8 cellular contexts compared by ENCODE assay signal in the genomic region with DNA sequence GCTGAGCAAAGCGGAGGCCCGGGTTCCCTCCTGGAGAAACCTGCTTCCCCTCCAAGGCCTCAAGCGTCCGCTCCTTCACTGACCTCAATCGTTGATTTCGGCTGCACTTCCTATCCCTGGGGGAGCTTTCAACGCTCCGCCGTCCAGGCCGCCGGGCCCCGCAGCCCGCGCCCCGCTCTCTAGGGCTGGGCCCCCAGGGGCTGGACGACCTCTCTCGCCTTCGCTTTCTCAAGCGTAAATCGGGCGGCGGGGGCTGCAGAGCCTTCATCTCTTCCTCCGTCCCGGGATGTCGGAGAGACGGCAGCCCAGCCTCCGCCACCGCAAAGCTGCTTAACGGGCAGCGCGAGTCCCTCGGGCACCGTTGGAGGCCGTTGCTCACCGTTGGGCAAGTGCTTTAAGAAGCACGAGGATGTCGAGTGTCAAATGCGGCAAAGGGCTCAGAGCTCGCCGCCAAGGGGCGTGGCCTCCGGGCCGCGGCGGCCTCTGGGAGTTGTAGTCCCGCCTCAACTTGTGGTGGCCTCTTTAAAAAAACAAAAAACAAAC. TPM values are rescaled to one million over a fixed set of nuclear protein-coding genes. Genes with fewer than 3 reads are reported as not detected.
DNase-seq lines count a peak whose midpoint lies in the region; ATAC-seq, FAIRE-seq and TF ChIP-seq lines count a peak whose summit lies in the region.

No MANE protein-coding gene starts in this region.

- no peak for FAIRE-seq in H54 (lab: Jason Lieb, UNC)

- H3K27ac ChIP-seq in endodermal cell (ENCODE audit: low read depth, low read length) (no peak overlapping the region), mesodermal cell (ENCODE audit: low read depth, low read length, severe bottlenecking) (no peak overlapping the region)

- H3K4me1 Mint-ChIP-seq in endodermal cell, result no peaks in the 10 kb centered on the region

- no peaks in the 10 kb centered on the region for H3K9me3 ChIP-seq in endodermal cell (ENCODE audit: control insufficient read depth, low read length)
- peaks cover 3% of the 10 kb centered on the region for H3K9me3 ChIP-seq in mesodermal cell (ENCODE audit: control insufficient read depth, low read length)

- H3K27me3 Mint-ChIP-seq in endodermal cell (ENCODE audit: insufficient read depth), result peaks cover 82% of the 10 kb centered on the region

- peaks cover 23% of the 10 kb centered on the region for H3K27me3 ChIP-seq in endodermal cell (ENCODE audit: control insufficient read depth, insufficient read depth, low read length, poor library complexity, severe bottlenecking)

- H3K4me1 ChIP-seq in endodermal cell (ENCODE audit: control insufficient read depth, insufficient read depth, low read length) (no peaks in the 10 kb centered on the region), mesodermal cell (ENCODE audit: control insufficient read depth, insufficient read depth, low read length, poor library complexity, severe bottlenecking) (no peaks in the 10 kb centered on the region)

- H3K36me3 Mint-ChIP-seq in endodermal cell (ENCODE audit: low read depth), result no peaks in the 10 kb centered on the region

- no peak overlapping the region for H3K27ac Mint-ChIP-seq in endodermal cell

- peak overlapping the region; percentile 41 for H3K4me3 ChIP-seq in GM12864 (ENCODE audit: low read depth, low read length)
- peak overlapping the region; percentile 75 for H3K4me3 ChIP-seq in endodermal cell (ENCODE audit: low read length)
- peak overlapping the region; percentile 43 for H3K4me3 ChIP-seq in mesodermal cell (ENCODE audit: extremely low read depth, insufficient read depth, low read length, poor library complexity, severe bottlenecking)

- no peak for DNase-seq in GM12864 (ENCODE audit: low read depth)
- DNase-seq in activated CD8-positive, alpha-beta memory T cell treated with anti-CD3 and anti-CD28 coated beads for 24 hours, result peak; percentile 91
- peak; percentile 91 for DNase-seq in endodermal cell
- peak; percentile 60 for DNase-seq in stimulated activated CD8-positive, alpha-beta memory T cell treated with anti-CD3 and anti-CD28 coated beads, Interleukin-12 subunit alpha, Interleukin-12 subunit beta, amount 100 ng/mL, for 24 hours (ENCODE audit: extremely low read depth)
- no peak for DNase-seq in DMS 273 treated with DMSO at 0.1 percent for 48 hours (lab: John Stamatoyannopoulos, UW)
- DNase-seq in H54 (ENCODE audit: insufficient read length, low spot score), result no peak

- TF ChIP-seq CTCF in GM12864 (IDR thresholded peaks at IDR 0.05; ENCODE audit: low read depth, low read length, missing control alignments), result no peak
- TF ChIP-seq CTCF in endodermal cell (conservative IDR thresholded peaks at IDR 0.05), result no peak

- ATAC-seq in HG03342 (IDR thresholded peaks at IDR 0.05; ENCODE audit: unreplicated experiment), result peak; percentile 55

- peak overlapping the region; percentile 60 for H3K4me3 Mint-ChIP-seq in endodermal cell

- no peak for TF ChIP-seq POLR2A in H54 (IDR thresholded peaks at IDR 0.05; ENCODE audit: low read depth, low read length)

- no peaks in the 10 kb centered on the region for H3K36me3 ChIP-seq in endodermal cell (ENCODE audit: control insufficient read depth, insufficient read depth, low read length)
- no peaks in the 10 kb centered on the region for H3K36me3 ChIP-seq in mesodermal cell (ENCODE audit: control insufficient read depth, insufficient read depth, low read length)

- H3K9ac ChIP-seq in endodermal cell (ENCODE audit: extremely low read depth, low read length, poor library complexity, severe bottlenecking), result no peak overlapping the region

- no peaks in the 10 kb centered on the region for H3K9me3 Mint-ChIP-seq in endodermal cell

- 42 to 52% methylated on average over 26 to 46 of the region's 46 CpGs for WGBS in endodermal cell (ENCODE audit: insufficient coverage in 1 of 2, insufficient read length in 1 of 2), 2 experiments
- 39 to 49% methylated on average over 32 to 45 of the region's 46 CpGs for WGBS in mesodermal cell (ENCODE audit: insufficient coverage in 2 of 2), 2 experiments

RNA-seq across cellular contexts. Expression of gene HES6, which starts 8.5 kb away (rescaled TPM):
- 10 to 100 TPM; 17.8 to 26.3 TPM for total RNA-seq in endodermal cell
- 302 TPM for polyA plus RNA-seq in endodermal cell (2013, experiment 1 of 2)
- 279 TPM for polyA plus RNA-seq in endodermal cell (2013, experiment 2 of 2)
- polyA plus RNA-seq in mesodermal cell (2013, experiment 1 of 2), result 12.4 TPM
- polyA plus RNA-seq in mesodermal cell (2013, experiment 2 of 2), result 10.9 TPM

RNA-seq across cellular contexts. Expression of gene ILKAP, which starts 27.8 kb away (rescaled TPM):
- 10 to 100 TPM; 40.9 to 46.4 TPM for total RNA-seq in endodermal cell
- polyA plus RNA-seq in endodermal cell (2013, experiment 1 of 2), result 42.6 TPM
- polyA plus RNA-seq in endodermal cell (2013, experiment 2 of 2), result 38.0 TPM
- polyA plus RNA-seq in mesodermal cell (2013, experiment 1 of 2), result 30.6 TPM
- polyA plus RNA-seq in mesodermal cell (2013, experiment 2 of 2), result 32.2 TPM

RNA-seq across cellular contexts. Expression of gene PER2, which starts 57.1 kb away (rescaled TPM):
- total RNA-seq in endodermal cell, result 10 to 100 TPM in 1 of 2 donors, 1 to 10 TPM in 1; 9.7 to 13.5 TPM
- 5.6 TPM for polyA plus RNA-seq in endodermal cell (2013, experiment 1 of 2)
- polyA plus RNA-seq in endodermal cell (2013, experiment 2 of 2), result 4.9 TPM
- polyA plus RNA-seq in mesodermal cell (2013, experiment 1 of 2), result 2.6 TPM
- polyA plus RNA-seq in mesodermal cell (2013, experiment 2 of 2), result 3.0 TPM

Comparison
In these comparisons a context has a peak if more than half of its experiments do, and no peak if none do; other contexts are left out.
1. DNase-seq: peak in activated CD8-positive, alpha-beta memory T cell treated with anti-CD3 and anti-CD28 coated beads for 24 hours (single experiment), endodermal cell (single experiment) and stimulated activated CD8-positive, alpha-beta memory T cell treated with anti-CD3 and anti-CD28 coated beads, Interleukin-12 subunit alpha, Interleukin-12 subunit beta, amount 100 ng/mL, for 24 hours (single experiment); none in GM12864 (single experiment), DMS 273 treated with DMSO at 0.1 percent for 48 hours (single experiment) and H54 (single experiment).
2. Peak in every context shown above with its lines, with median percentiles within 50 percentile points of each other: H3K4me3 ChIP-seq.